ENCODE assay signal across 1 cellular context in genomic region chr17:20196314-20196713, GRCh38.
TF ChIP-seq lines count a peak whose summit lies in the region.

No MANE protein-coding gene starts in this region.

TF ChIP-seq in K562, 482 proteins besides CTCF, POLR2A, EP300 and RAD21 (continued from another document):
- TF ChIP-seq MGA (IDR thresholded peaks at IDR 0.05) = no peak
- TF ChIP-seq, protein P1, sequence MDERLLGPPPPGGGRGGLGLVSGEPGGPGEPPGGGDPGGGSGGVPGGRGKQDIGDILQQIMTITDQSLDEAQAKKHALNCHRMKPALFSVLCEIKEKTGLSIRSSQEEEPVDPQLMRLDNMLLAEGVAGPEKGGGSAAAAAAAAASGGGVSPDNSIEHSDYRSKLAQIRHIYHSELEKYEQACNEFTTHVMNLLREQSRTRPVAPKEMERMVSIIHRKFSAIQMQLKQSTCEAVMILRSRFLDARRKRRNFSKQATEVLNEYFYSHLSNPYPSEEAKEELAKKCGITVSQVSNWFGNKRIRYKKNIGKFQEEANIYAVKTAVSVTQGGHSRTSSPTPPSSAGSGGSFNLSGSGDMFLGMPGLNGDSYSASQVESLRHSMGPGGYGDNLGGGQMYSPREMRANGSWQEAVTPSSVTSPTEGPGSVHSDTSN (CRISPR knock-in tag; IDR thresholded peaks at IDR 0.05; ENCODE audit: low read depth) = no peak
- TF ChIP-seq, protein P1 (tag; conservative IDR thresholded peaks at IDR 0.05; ENCODE audit: low read depth) = no peak
- no peak for TF ChIP-seq CCNT2 (IDR thresholded peaks at IDR 0.05; ENCODE audit: borderline replicate concordance, extremely low read depth, insufficient read length, low read depth, low read length)
- no peak for TF ChIP-seq PHB (CRISPR knock-in tag; IDR thresholded peaks at IDR 0.05)
- TF ChIP-seq, protein P2, sequence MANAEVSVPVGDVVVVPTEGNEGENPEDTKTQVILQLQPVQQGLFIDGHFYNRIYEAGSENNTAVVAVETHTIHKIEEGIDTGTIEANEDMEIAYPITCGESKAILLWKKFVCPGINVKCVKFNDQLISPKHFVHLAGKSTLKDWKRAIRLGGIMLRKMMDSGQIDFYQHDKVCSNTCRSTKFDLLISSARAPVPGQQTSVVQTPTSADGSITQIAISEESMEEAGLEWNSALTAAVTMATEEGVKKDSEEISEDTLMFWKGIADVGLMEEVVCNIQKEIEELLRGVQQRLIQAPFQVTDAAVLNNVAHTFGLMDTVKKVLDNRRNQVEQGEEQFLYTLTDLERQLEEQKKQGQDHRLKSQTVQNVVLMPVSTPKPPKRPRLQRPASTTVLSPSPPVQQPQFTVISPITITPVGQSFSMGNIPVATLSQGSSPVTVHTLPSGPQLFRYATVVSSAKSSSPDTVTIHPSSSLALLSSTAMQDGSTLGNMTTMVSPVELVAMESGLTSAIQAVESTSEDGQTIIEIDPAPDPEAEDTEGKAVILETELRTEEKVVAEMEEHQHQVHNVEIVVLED (CRISPR knock-in tag; IDR thresholded peaks at IDR 0.05) = no peak
- TF ChIP-seq ATF7 (IDR thresholded peaks at IDR 0.05) = no peak
- TF ChIP-seq ETS2 (tag; IDR thresholded peaks at IDR 0.05; ENCODE audit: borderline replicate concordance, poor library complexity, severe bottlenecking) = no peak
- no peak for TF ChIP-seq BCLAF1 (IDR thresholded peaks at IDR 0.05; ENCODE audit: borderline replicate concordance in 1 of 2, control insufficient read depth in 1 of 2, low read depth in 2 of 2, low read length in 1 of 2)
- TF ChIP-seq HES1 (IDR thresholded peaks at IDR 0.05; ENCODE audit: low read depth) = no peak
- no peak for TF ChIP-seq SMAD1 (IDR thresholded peaks at IDR 0.05; ENCODE audit: low read depth, low read length, partially characterized antibody)
- no peak for TF ChIP-seq SMARCA5 (IDR thresholded peaks at IDR 0.05)
- no peak for TF ChIP-seq BRD4 (IDR thresholded peaks at IDR 0.05)
TF ChIP-seq in K562: peak in this region for 4.
